ENCODE assay signal across 1 cellular context in the genomic region with DNA sequence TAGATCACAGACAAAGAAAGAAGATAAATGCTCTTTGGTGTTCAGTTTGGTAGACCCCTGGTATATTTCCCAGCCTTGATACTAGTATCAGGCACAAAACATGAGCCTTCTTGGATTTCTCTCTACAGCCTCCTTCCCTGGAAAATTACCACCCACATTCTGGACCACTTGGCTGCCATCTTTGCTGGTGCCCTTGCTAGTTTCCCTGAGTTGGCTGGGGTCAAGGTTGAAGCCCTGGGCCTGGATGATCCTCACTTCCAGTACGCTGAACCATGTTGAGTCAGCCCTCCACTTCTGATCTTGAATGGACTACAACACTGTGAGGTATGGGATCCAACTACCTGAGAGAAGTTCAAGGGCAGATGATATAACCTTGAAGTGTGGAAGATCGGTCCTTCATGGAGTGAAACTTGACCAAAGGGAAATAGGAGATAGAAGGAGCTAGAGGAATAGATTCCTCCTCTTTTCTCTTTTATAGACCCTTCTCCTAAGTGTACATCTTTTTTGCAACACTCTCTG.
TF ChIP-seq lines count a peak whose summit lies in the region.

No MANE protein-coding gene starts in this region.

TF ChIP-seq in K562, 482 proteins besides CTCF, POLR2A, EP300 and RAD21 (continued from another document):
- TF ChIP-seq ZNF311 (CRISPR knock-in tag; IDR thresholded peaks at IDR 0.05) (peak; percentile 39; the same call in 1 of the 2 replicates), FOXJ3 (CRISPR knock-in tag; IDR thresholded peaks at IDR 0.05) (no peak), HEY1 (CRISPR knock-in tag; IDR thresholded peaks at IDR 0.05; ENCODE audit: borderline replicate concordance) (no peak), MYNN (IDR thresholded peaks at IDR 0.05) (no peak), MYNN (CRISPR knock-in tag; IDR thresholded peaks at IDR 0.05) (no peak), NR2C1 (IDR thresholded peaks at IDR 0.05) (0 out of 2 replicates have a peak, but pooled peaks have one; percentile 22), NR2C1 (tag; IDR thresholded peaks at IDR 0.05) (0 out of 2 replicates have a peak, but pooled peaks have one; percentile 54), ATF3 (IDR thresholded peaks at IDR 0.05) (no peak), ATF3 (CRISPR knock-in tag; conservative IDR thresholded peaks at IDR 0.05) (no peak), ZC3H11A (IDR thresholded peaks at IDR 0.05; ENCODE audit: low read depth, low read length) (no peak), MED1 (CRISPR knock-in tag; IDR thresholded peaks at IDR 0.05; ENCODE audit: borderline replicate concordance) (no peak), CUX1 (CRISPR knock-in tag; IDR thresholded peaks at IDR 0.05) (no peak), ZNF766 (CRISPR knock-in tag; conservative IDR thresholded peaks at IDR 0.05) (no peak), PTTG1 (tag; IDR thresholded peaks at IDR 0.05; ENCODE audit: low read depth) (0 out of 2 replicates have a peak, but pooled peaks have one; percentile 48), FUS (optimal IDR thresholded peaks at IDR 0.05; ENCODE audit: low read depth, low read length) (no peak), ZNF707 (CRISPR knock-in tag; conservative IDR thresholded peaks at IDR 0.05) (no peak), YY1 (IDR thresholded peaks at IDR 0.05; ENCODE audit: borderline replicate concordance in 1 of 3, control insufficient read depth in 1 of 3, extremely low read depth in 1 of 3, insufficient read depth in 3 of 3, insufficient read length in 1 of 3, insufficient replicate concordance in 2 of 3, low read depth in 1 of 3, low read length in 2 of 3) (peak in 1 of 3 experiments; percentile 50), MEF2D (tag; conservative IDR thresholded peaks at IDR 0.05; ENCODE audit: low read depth) (0 out of 2 replicates have a peak, but pooled peaks have one; percentile 40), DMBX1 (CRISPR knock-in tag; IDR thresholded peaks at IDR 0.05; ENCODE audit: borderline replicate concordance) (peak; percentile 76; the same call in 1 of the 2 replicates), CEBPB (tag; IDR thresholded peaks at IDR 0.05) (no peak), SP2 (IDR thresholded peaks at IDR 0.05; ENCODE audit: extremely low read depth, low read depth, low read length, poor library complexity, severe bottlenecking) (no peak), GABPB1 (CRISPR knock-in tag; IDR thresholded peaks at IDR 0.05) (no peak), IRF2 (CRISPR knock-in tag; IDR thresholded peaks at IDR 0.05) (no peak), ESRRA (IDR thresholded peaks at IDR 0.05; ENCODE audit: borderline replicate concordance, low read depth) (peak; percentile 64)
- TF ChIP-seq, protein P1, sequence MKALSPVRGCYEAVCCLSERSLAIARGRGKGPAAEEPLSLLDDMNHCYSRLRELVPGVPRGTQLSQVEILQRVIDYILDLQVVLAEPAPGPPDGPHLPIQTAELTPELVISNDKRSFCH (CRISPR knock-in tag; IDR thresholded peaks at IDR 0.05), result no peak
- TF ChIP-seq, protein P1 (tag; IDR thresholded peaks at IDR 0.05), result 0 out of 2 replicates have a peak, but pooled peaks have one; percentile 30
- TF ChIP-seq, protein P2, sequence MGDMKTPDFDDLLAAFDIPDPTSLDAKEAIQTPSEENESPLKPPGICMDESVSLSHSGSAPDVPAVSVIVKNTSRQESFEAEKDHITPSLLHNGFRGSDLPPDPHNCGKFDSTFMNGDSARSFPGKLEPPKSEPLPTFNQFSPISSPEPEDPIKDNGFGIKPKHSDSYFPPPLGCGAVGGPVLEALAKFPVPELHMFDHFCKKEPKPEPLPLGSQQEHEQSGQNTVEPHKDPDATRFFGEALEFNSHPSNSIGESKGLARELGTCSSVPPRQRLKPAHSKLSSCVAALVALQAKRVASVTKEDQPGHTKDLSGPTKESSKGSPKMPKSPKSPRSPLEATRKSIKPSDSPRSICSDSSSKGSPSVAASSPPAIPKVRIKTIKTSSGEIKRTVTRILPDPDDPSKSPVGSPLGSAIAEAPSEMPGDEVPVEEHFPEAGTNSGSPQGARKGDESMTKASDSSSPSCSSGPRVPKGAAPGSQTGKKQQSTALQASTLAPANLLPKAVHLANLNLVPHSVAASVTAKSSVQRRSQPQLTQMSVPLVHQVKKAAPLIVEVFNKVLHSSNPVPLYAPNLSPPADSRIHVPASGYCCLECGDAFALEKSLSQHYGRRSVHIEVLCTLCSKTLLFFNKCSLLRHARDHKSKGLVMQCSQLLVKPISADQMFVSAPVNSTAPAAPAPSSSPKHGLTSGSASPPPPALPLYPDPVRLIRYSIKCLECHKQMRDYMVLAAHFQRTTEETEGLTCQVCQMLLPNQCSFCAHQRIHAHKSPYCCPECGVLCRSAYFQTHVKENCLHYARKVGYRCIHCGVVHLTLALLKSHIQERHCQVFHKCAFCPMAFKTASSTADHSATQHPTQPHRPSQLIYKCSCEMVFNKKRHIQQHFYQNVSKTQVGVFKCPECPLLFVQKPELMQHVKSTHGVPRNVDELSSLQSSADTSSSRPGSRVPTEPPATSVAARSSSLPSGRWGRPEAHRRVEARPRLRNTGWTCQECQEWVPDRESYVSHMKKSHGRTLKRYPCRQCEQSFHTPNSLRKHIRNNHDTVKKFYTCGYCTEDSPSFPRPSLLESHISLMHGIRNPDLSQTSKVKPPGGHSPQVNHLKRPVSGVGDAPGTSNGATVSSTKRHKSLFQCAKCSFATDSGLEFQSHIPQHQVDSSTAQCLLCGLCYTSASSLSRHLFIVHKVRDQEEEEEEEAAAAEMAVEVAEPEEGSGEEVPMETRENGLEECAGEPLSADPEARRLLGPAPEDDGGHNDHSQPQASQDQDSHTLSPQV (IDR thresholded peaks at IDR 0.05), result peak; percentile 61
- TF ChIP-seq, protein P3, sequence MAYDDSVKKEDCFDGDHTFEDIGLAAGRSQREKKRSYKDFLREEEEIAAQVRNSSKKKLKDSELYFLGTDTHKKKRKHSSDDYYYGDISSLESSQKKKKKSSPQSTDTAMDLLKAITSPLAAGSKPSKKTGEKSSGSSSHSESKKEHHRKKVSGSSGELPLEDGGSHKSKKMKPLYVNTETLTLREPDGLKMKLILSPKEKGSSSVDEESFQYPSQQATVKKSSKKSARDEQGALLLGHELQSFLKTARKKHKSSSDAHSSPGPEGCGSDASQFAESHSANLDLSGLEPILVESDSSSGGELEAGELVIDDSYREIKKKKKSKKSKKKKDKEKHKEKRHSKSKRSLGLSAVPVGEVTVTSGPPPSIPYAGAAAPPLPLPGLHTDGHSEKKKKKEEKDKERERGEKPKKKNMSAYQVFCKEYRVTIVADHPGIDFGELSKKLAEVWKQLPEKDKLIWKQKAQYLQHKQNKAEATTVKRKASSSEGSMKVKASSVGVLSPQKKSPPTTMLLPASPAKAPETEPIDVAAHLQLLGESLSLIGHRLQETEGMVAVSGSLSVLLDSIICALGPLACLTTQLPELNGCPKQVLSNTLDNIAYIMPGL (CRISPR knock-in tag; IDR thresholded peaks at IDR 0.05), result no peak
